In genomic region chr10:127679642-127680255, GRCh38 we compare ENCODE assay signal across 16 cellular contexts. TPM values are rescaled to one million over a fixed set of nuclear protein-coding genes. Genes with fewer than 3 reads are reported as not detected.
DNase-seq lines count a peak whose midpoint lies in the region; ATAC-seq and TF ChIP-seq lines count a peak whose summit lies in the region.
"Had no signal": no experiment of that assay in that cellular context is flagged by ENCODE, and none has a peak within 500 bp of the region (broad histone marks: within the 10 kb centered on the region; RNA-seq: fewer than 3 reads in every experiment).

No MANE protein-coding gene starts in this region.

- H3K9me3 ChIP-seq in cardiac muscle cell (ENCODE audit: low read depth): no peaks in the 10 kb centered on the region
- no peaks in the 10 kb centered on the region for H3K9me3 ChIP-seq in heart left ventricle
- H3K9me3 ChIP-seq in OCI-LY3 (ENCODE audit: insufficient read depth, low read length): no peaks in the 10 kb centered on the region
- H3K9me3 ChIP-seq in aorta (ENCODE audit: control insufficient read depth, low read length): no peaks in the 10 kb centered on the region
- H3K9me3 ChIP-seq: thyroid gland had no signal

- no peak overlapping the region for H3K9ac ChIP-seq in OCI-LY3 (ENCODE audit: low read length)

- no peaks in the 10 kb centered on the region for H3K79me2 ChIP-seq in OCI-LY3 (ENCODE audit: low read length)

- no peak overlapping the region for H3K27ac ChIP-seq in cardiac muscle cell
- H3K27ac ChIP-seq in heart left ventricle: no peak overlapping the region
- H3K27ac ChIP-seq in OCI-LY3 (ENCODE audit: low read length): no peak overlapping the region
- H3K27ac ChIP-seq in aorta (ENCODE audit: low read depth in 1 of 2, low read length in 2 of 2): no peak overlapping the region
- H3K27ac ChIP-seq: thyroid gland had no signal

- no peak overlapping the region for H2AFZ ChIP-seq in OCI-LY3 (ENCODE audit: low read depth, low read length)

- no peak for TF ChIP-seq POLR2A in heart left ventricle (IDR thresholded peaks at IDR 0.05)

- DNase-seq in cardiac muscle cell (ENCODE audit: low read depth in 1 of 2, low spot score in 1 of 2) (no peak), heart left ventricle (no peak), fibroblast of mammary gland (ENCODE audit: low read depth) (no peak), NCI-H748 treated with DMSO at 0.1 percent for 48 hours (lab: John Stamatoyannopoulos, UW) (no peak), aorta (no peak)
- no peak for DNase-seq in activated naive CD4-positive, alpha-beta T cell treated with anti-CD3 and anti-CD28 coated beads, Interleukin-2, amount 50 U/mL, for 72 hours (ENCODE audit: low spot score in 2 of 2)
- DNase-seq: activated CD8-positive, alpha-beta T cell treated with anti-CD3 and anti-CD28 coated beads for 36 hours; NCI-H187 treated with DMSO at 0.1 percent for 48 hours; thyroid gland had no signal

- TF ChIP-seq CTCF in cardiac muscle cell (IDR thresholded peaks at IDR 0.05; ENCODE audit: low read depth, low read length) (peak; percentile 17), heart left ventricle (IDR thresholded peaks at IDR 0.05) (peak in 5 of 12 donors; percentile 9 to 29 (median 19)), OCI-LY3 (IDR thresholded peaks at IDR 0.05; ENCODE audit: low read depth, low read length) (peak; percentile 19), fibroblast of mammary gland (conservative IDR thresholded peaks at IDR 0.05; ENCODE audit: control insufficient read depth, insufficient read depth, low read depth, low read length) (peak; percentile 25)

- H3K27me3 ChIP-seq in cardiac muscle cell: peaks cover 6% of the 10 kb centered on the region
- H3K27me3 ChIP-seq in heart left ventricle: no peaks in the 10 kb centered on the region
- no peaks in the 10 kb centered on the region for H3K27me3 ChIP-seq in OCI-LY3 (ENCODE audit: low read depth, low read length)
- no peaks in the 10 kb centered on the region for H3K27me3 ChIP-seq in aorta (ENCODE audit: control insufficient read depth in 1 of 2, insufficient read depth in 2 of 2, low read length in 1 of 2)
- H3K27me3 ChIP-seq: thyroid gland had no signal

- H4K20me1 ChIP-seq in OCI-LY3 (ENCODE audit: insufficient read depth, low read length): no peaks in the 10 kb centered on the region

- intact Hi-C loops in heart left ventricle (cut with DNase I): no loop called here
- intact Hi-C loops in aorta (cut with DNase I): no loop called here

- no peaks in the 10 kb centered on the region for H3K36me3 Mint-ChIP-seq in activated naive CD4-positive, alpha-beta T cell treated with anti-CD3 and anti-CD28 coated beads, Interleukin-2, amount 50 U/mL, for 72 hours

- H3K9me3 Mint-ChIP-seq in activated naive CD4-positive, alpha-beta T cell treated with anti-CD3 and anti-CD28 coated beads, Interleukin-2, amount 50 U/mL, for 72 hours: peaks cover 0 to 5% of the 10 kb centered on the region in 2 donors
- H3K9me3 Mint-ChIP-seq: activated CD8-positive, alpha-beta T cell treated with anti-CD3 and anti-CD28 coated beads for 36 hours; T-helper 1 cell treated with Interleukin-12 subunit alpha and Interleukin-12 subunit beta and Interleukin-4 antibody, amounts not matched to agents 30 μg/mL and 1 μg/mL, for 36 hours had no signal

- WGBS in heart left ventricle, 4 donors: 66 to 82% (median 80%) methylated on average over 3 of the region's 3 CpGs
- 68 to 76% methylated on average over 3 of the region's 3 CpGs for WGBS in aorta, 2 donors

- H3K4me3 ChIP-seq in cardiac muscle cell (no peak overlapping the region), heart left ventricle (no peak overlapping the region), OCI-LY3 (ENCODE audit: low read length) (no peak overlapping the region), fibroblast of mammary gland (ENCODE audit: control insufficient read depth, low read depth, low read length) (no peak overlapping the region), aorta (ENCODE audit: low read length in 2 of 2) (no peak overlapping the region)
- H3K4me3 ChIP-seq: thyroid gland had no signal

- H3K27ac Mint-ChIP-seq in activated naive CD4-positive, alpha-beta T cell treated with anti-CD3 and anti-CD28 coated beads, Interleukin-2, amount 50 U/mL, for 72 hours: no peak overlapping the region
- H3K27ac Mint-ChIP-seq: activated CD8-positive, alpha-beta T cell treated with anti-CD3 and anti-CD28 coated beads for 36 hours; T-helper 1 cell treated with Interleukin-12 subunit alpha and Interleukin-12 subunit beta and Interleukin-4 antibody, amounts not matched to agents 30 μg/mL and 1 μg/mL, for 36 hours had no signal

- H3K4me1 ChIP-seq in cardiac muscle cell (ENCODE audit: low read depth) (no peaks in the 10 kb centered on the region), heart left ventricle (no peaks in the 10 kb centered on the region), OCI-LY3 (ENCODE audit: low read length) (no peaks in the 10 kb centered on the region), aorta (ENCODE audit: control insufficient read depth in 1 of 2, insufficient read depth in 2 of 2, low read length in 2 of 2) (no peaks in the 10 kb centered on the region)

- ATAC-seq in heart left ventricle: no peak
- ATAC-seq in GM19455 (IDR thresholded peaks at IDR 0.05; ENCODE audit: unreplicated experiment): no peak
- ATAC-seq in activated naive CD4-positive, alpha-beta T cell treated with anti-CD3 and anti-CD28 coated beads, Interleukin-2, amount 50 U/mL, for 72 hours: no peak
- no peak for ATAC-seq in aorta (ENCODE audit: low FRiP score)
- ATAC-seq: activated CD8-positive, alpha-beta T cell treated with anti-CD3 and anti-CD28 coated beads for 36 hours had no signal

- H3K4me2 ChIP-seq in OCI-LY3 (ENCODE audit: low read length): no peak overlapping the region

- H3K36me3 ChIP-seq in cardiac muscle cell (no peaks in the 10 kb centered on the region), heart left ventricle (no peaks in the 10 kb centered on the region), OCI-LY3 (replicated peaks; ENCODE audit: low read depth, low read length) (no peaks in the 10 kb centered on the region), aorta (ENCODE audit: control insufficient read depth in 1 of 2, insufficient read depth in 2 of 2, low read length in 1 of 2) (no peaks in the 10 kb centered on the region)
- H3K36me3 ChIP-seq: thyroid gland had no signal

RNA-seq across cellular contexts. Expression of gene FOXI2, which starts 57.2 kb away (rescaled TPM):
- total RNA-seq in cardiac muscle cell (not detected in 2 replicates), heart left ventricle (under 1 TPM in 7 of 9 donors, not detected in 2; 0.14 to 0.61 (median 0.28) TPM), aorta (under 1 TPM; 0.23 to 0.48 TPM)
- polyA plus RNA-seq in cardiac muscle cell (not detected in 2 replicates), heart left ventricle (under 1 TPM in 1 of 2 donors, not detected in 1; 0.30 TPM), aorta (not detected)
- not detected for total RNA-seq in activated naive CD4-positive, alpha-beta T cell treated with anti-CD3 and anti-CD28 coated beads, Interleukin-2, amount 50 U/mL, for 72 hours
- total RNA-seq: activated CD8-positive, alpha-beta T cell treated with anti-CD3 and anti-CD28 coated beads for 36 hours; Daoy; fibroblast of lung; HT1080; skeletal muscle tissue had no signal
- polyA plus RNA-seq: fibroblast of lung had no signal
